Comparison of ENCODE assay signal across 28 cellular contexts in genomic region chrX:20284444-20284843, GRCh38.
"Had no signal": no experiment of that assay in that cellular context is flagged by ENCODE, and none has a peak within 500 bp of the region (broad histone marks: within the 10 kb centered on the region; RNA-seq: fewer than 3 reads in every experiment).

No MANE protein-coding gene starts in this region.

- H3K36me3 ChIP-seq: esophagus squamous epithelium, gastrocnemius medialis, heart right ventricle, left lung, lower lobe of right lung had no signal

- DNase-seq: cortex of kidney; effector CD8-positive, alpha-beta T cell; effector memory CD8-positive, alpha-beta T cell; endodermal cell; erythroblast; esophagus squamous epithelium; foreskin fibroblast; foreskin melanocyte; gastrocnemius medialis; glutamatergic neuron; head of caudate nucleus; heart right ventricle; hippocampal formation; left cardiac atrium; left lung; left ventricle myocardium superior; lower lobe of right lung; mesenchymal stem cell; mucosa of descending colon; naive B cell; naive thymus-derived CD8-positive, alpha-beta T cell had no signal

- H3K4me3 Mint-ChIP-seq: dendritic cell treated with granulocyte-macrophage colony-stimulating factor and Interleukin-4, amounts not matched to agents 40 ng/mL and 50 ng/mL, for 4 days; effector memory CD8-positive, alpha-beta T cell; endodermal cell; mesothelial cell of epicardium; naive B cell; naive thymus-derived CD8-positive, alpha-beta T cell had no signal

- H3K27ac Mint-ChIP-seq: dendritic cell treated with granulocyte-macrophage colony-stimulating factor and Interleukin-4, amounts not matched to agents 40 ng/mL and 50 ng/mL, for 4 days; effector memory CD8-positive, alpha-beta T cell; endodermal cell; mesothelial cell of epicardium had no signal

- H3K4me1 Mint-ChIP-seq: endodermal cell, mesothelial cell of epicardium, naive B cell had no signal

- FAIRE-seq: endometrium, islet of Langerhans, keratinocyte had no signal

- H3K27ac ChIP-seq: epithelial cell of prostate, esophagus squamous epithelium, gastrocnemius medialis, heart right ventricle, left lung, lower lobe of right lung had no signal

- ATAC-seq: effector memory CD8-positive, alpha-beta T cell; esophagus mucosa; gastrocnemius medialis; heart right ventricle; left cardiac atrium; left lung; left ventricle myocardium superior; lower lobe of right lung; mucosa of descending colon; naive thymus-derived CD8-positive, alpha-beta T cell had no signal

- H3K27me3 Mint-ChIP-seq: dendritic cell treated with granulocyte-macrophage colony-stimulating factor and Interleukin-4, amounts not matched to agents 40 ng/mL and 50 ng/mL, for 4 days; effector memory CD8-positive, alpha-beta T cell; naive thymus-derived CD8-positive, alpha-beta T cell had no signal

- H3K4me1 ChIP-seq: esophagus squamous epithelium, gastrocnemius medialis, heart right ventricle, left lung, lower lobe of right lung had no signal

- H3K4me3 ChIP-seq: esophagus squamous epithelium, gastrocnemius medialis, heart right ventricle, left lung, lower lobe of right lung, mucosa of descending colon had no signal

- H3K27me3 ChIP-seq: esophagus squamous epithelium, gastrocnemius medialis, left lung had no signal

- H3K9me3 ChIP-seq: esophagus squamous epithelium, gastrocnemius medialis, left lung, lower lobe of right lung, mucosa of descending colon had no signal
